ENCODE assay signal across 17 cellular contexts in genomic region chr7:95594185-95594584, GRCh38. TPM values are rescaled to one million over a fixed set of nuclear protein-coding genes. Genes with fewer than 3 reads are reported as not detected.
DNase-seq lines count a peak whose midpoint lies in the region; FAIRE-seq and TF ChIP-seq lines count a peak whose summit lies in the region.
"Had no signal": no experiment of that assay in that cellular context is flagged by ENCODE, and none has a peak within 500 bp of the region (broad histone marks: within the 10 kb centered on the region; RNA-seq: fewer than 3 reads in every experiment).

No MANE protein-coding gene starts in this region.

- H3K27me3 ChIP-seq in dorsolateral prefrontal cortex, result peaks cover 0 to 8% (median 0%) of the 10 kb centered on the region in 45 donors
- H3K27me3 ChIP-seq in mucosa of rectum (ENCODE audit: control insufficient read depth in 2 of 2, insufficient read depth in 2 of 2, low read length in 2 of 2), result no peaks in the 10 kb centered on the region
- H3K27me3 ChIP-seq in tibial artery, result no peaks in the 10 kb centered on the region

- no peak for TF ChIP-seq CTCF in dorsolateral prefrontal cortex (IDR thresholded peaks at IDR 0.05 in 54 of 56, conservative IDR thresholded peaks at IDR 0.05 in 2 of 56; ENCODE audit: low read depth in 1 of 56, partially characterized antibody in 56 of 56)
- TF ChIP-seq CTCF in tibial artery (IDR thresholded peaks at IDR 0.05), result no peak

- H3K4me1 ChIP-seq in mucosa of rectum (ENCODE audit: control insufficient read depth in 2 of 2, insufficient read depth in 2 of 2, low read length in 2 of 2) (peaks cover 5 to 12% of the 10 kb centered on the region in 2 donors), tibial artery (peaks cover 0 to 58% (median 20%) of the 10 kb centered on the region in 4 donors)

- H3K9ac ChIP-seq in mucosa of rectum (ENCODE audit: low read depth in 1 of 2, low read length in 2 of 2), result peak overlapping the region in 1 of 2 donors; percentile 33

- FAIRE-seq in frontal cortex (lab: Jason Lieb, UNC), result no peak
- FAIRE-seq: GM12891 had no signal

- peak overlapping the region in 48 of 59 donors; percentile 5 to 99 (median 91) for H3K27ac ChIP-seq in dorsolateral prefrontal cortex
- no peak overlapping the region for H3K27ac ChIP-seq in mucosa of rectum (ENCODE audit: low read depth in 2 of 2, low read length in 2 of 2)
- H3K27ac ChIP-seq in tibial artery, result peak overlapping the region; percentile 95 to 97
- H3K27ac ChIP-seq: cardiac muscle cell, epithelial cell of prostate had no signal

- DNase-seq in DMS53 (lab: John Stamatoyannopoulos, UW) (peak; percentile 42), DMS53 treated with DMSO at 0.1 percent for 48 hours (lab: John Stamatoyannopoulos, UW; ENCODE audit: unreplicated experiment) (no peak), dorsolateral prefrontal cortex (no peak), tibial artery (no peak), frontal cortex (ENCODE audit: low spot score in 2 of 2) (no peak), NCI-H146 treated with DMSO at 0.1 percent for 48 hours (lab: John Stamatoyannopoulos, UW; ENCODE audit: unreplicated experiment) (no peak), NCI-H1436 (lab: John Stamatoyannopoulos, UW) (no peak)
- DNase-seq: 8988T; activated CD8-positive, alpha-beta memory T cell treated with anti-CD3 and anti-CD28 coated beads, Interleukin-2, amount 10 ng/mL, durations not matched to agents 7 days and 5 days; activated naive CD4-positive, alpha-beta T cell treated with anti-CD3 and anti-CD28 coated beads, Interleukin-2, amount 50 U/mL, for 16 hours; CD4-positive, CD25-positive, alpha-beta regulatory T cell; mesenchymal stem cell; OCI-M1 had no signal

- H3K36me3 ChIP-seq in mucosa of rectum (ENCODE audit: control insufficient read depth in 2 of 2, insufficient read depth in 2 of 2, low read length in 2 of 2), result peaks cover 34 to 40% of the 10 kb centered on the region in 2 donors
- H3K36me3 ChIP-seq in tibial artery, result peaks cover 54 to 63% (median 56%) of the 10 kb centered on the region in 3 donors
- H3K36me3 ChIP-seq: cardiac muscle cell had no signal

- intact Hi-C loops in dorsolateral prefrontal cortex (cut with DNase I), result no loop called here
- intact Hi-C loops in tibial artery (cut with DNase I; ENCODE audit: low total_unique reads), result no loop called here

- H3K9me3 ChIP-seq in mucosa of rectum (ENCODE audit: control insufficient read depth in 2 of 2, low read length in 2 of 2) (no peaks in the 10 kb centered on the region), tibial artery (no peaks in the 10 kb centered on the region)

- H3K4me3 ChIP-seq in dorsolateral prefrontal cortex (peak overlapping the region; percentile 52 to 95 (median 82)), mucosa of rectum (ENCODE audit: low read length in 2 of 2) (peak overlapping the region; percentile 42 to 95), tibial artery (peak overlapping the region; percentile 89 to 90)
- H3K4me3 ChIP-seq: cardiac muscle cell had no signal

RNA-seq across cellular contexts. Expression of gene PDK4, which starts 2.1 kb away (rescaled TPM):
- total RNA-seq in dorsolateral prefrontal cortex, result 100 to 1,000 TPM in 29 of 120 experiments, 10 to 100 TPM in 91; 11.8 to 278 (median 65.1) TPM
- 2.9 TPM for total RNA-seq in frontal cortex
- total RNA-seq: activated CD8-positive, alpha-beta memory T cell treated with anti-CD3 and anti-CD28 coated beads, Interleukin-2, amount 10 ng/mL, durations not matched to agents 7 days and 5 days; CD4-positive, CD25-positive, alpha-beta regulatory T cell had no signal

Comparison
In these comparisons a context has a peak if more than half of its experiments do, and no peak if none do; other contexts are left out.
1. H3K27ac ChIP-seq: peak in dorsolateral prefrontal cortex (48 of 59) and tibial artery (2 of 2); none in mucosa of rectum (0 of 2).
2. Peak in every context shown above with its lines, with median percentiles within 50 percentile points of each other: H3K4me3 ChIP-seq.